In the genomic region with DNA sequence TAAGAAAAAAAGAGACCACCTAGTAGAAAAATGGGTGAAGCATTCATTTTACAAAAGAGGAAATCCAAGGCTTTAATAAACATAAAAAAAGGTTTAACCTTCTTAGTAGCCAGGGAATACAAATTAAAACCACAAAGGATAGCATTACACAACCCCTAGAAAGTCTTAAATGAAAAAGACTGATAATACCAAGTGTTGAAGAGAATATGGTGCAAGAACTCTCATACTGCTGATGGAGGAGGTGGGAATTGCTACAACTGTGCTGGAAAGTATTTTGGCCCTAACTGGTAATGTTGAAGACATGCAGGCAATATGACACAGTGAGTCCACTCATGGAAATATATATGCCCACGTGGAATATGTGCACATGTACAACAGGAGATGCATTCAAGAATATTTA, we compare ENCODE assay signal across 17 cellular contexts.
"Had no signal": no experiment of that assay in that cellular context is flagged by ENCODE, and none has a peak within 500 bp of the region (broad histone marks: within the 10 kb centered on the region; RNA-seq: fewer than 3 reads in every experiment).

No MANE protein-coding gene starts in this region.

- DNase-seq: activated CD4-positive, alpha-beta T cell treated with anti-CD3 and anti-CD28 coated beads for 48 hours; activated CD4-positive, alpha-beta T cell treated with anti-CD3 and anti-CD28 coated beads, Interleukin-2, amount 50 U/mL, for 4 hours; activated CD8-positive, alpha-beta memory T cell treated with anti-CD3 and anti-CD28 coated beads, Interleukin-2, amount 50 U/mL, for 48 hours; activated CD8-positive, alpha-beta T cell treated with anti-CD3 and anti-CD28 coated beads, Interleukin-2, amount 10 ng/mL, durations not matched to agents 7 days and 5 days; activated T-cell treated with anti-CD3 and anti-CD28 coated beads, Interleukin-2, amount 50 U/mL, for 1 hour; anterior cingulate cortex; Kasumi-1; NCI-H1048; NCI-H1694; NCI-H2029 treated with DMSO at 0.1 percent for 48 hours; NCI-H510A treated with DMSO at 0.1 percent for 48 hours; SHP77 treated with DMSO at 0.1 percent for 48 hours had no signal

- FAIRE-seq: RCC 7860 had no signal

- H3K27ac ChIP-seq: coronary artery had no signal

- ATAC-seq: activated CD4-positive, CD25-positive, alpha-beta regulatory T cell treated with anti-CD3 and anti-CD28 coated beads, Interleukin-2, amount 50 U/mL, for 24 hours; activated CD8-positive, alpha-beta T cell treated with anti-CD3 and anti-CD28 coated beads, Interleukin-2, amount 10 ng/mL, durations not matched to agents 7 days and 5 days; activated naive CD4-positive, alpha-beta T cell treated with anti-CD3 and anti-CD28 coated beads, Interleukin-2, amount 50 U/mL, for 72 hours had no signal

- H3K27ac Mint-ChIP-seq: activated CD8-positive, alpha-beta T cell treated with anti-CD3 and anti-CD28 coated beads, Interleukin-2, amount 10 ng/mL, durations not matched to agents 7 days and 5 days; activated naive CD4-positive, alpha-beta T cell treated with anti-CD3 and anti-CD28 coated beads, Interleukin-2, amount 50 U/mL, for 72 hours; T-helper 1 cell treated with Interleukin-12 subunit alpha and Interleukin-12 subunit beta and Interleukin-4 antibody, amounts not matched to agents 30 μg/mL and 1 μg/mL, for 36 hours had no signal

- H3K4me3 Mint-ChIP-seq: activated CD8-positive, alpha-beta T cell treated with anti-CD3 and anti-CD28 coated beads, Interleukin-2, amount 10 ng/mL, durations not matched to agents 7 days and 5 days; T-helper 1 cell treated with Interleukin-12 subunit alpha and Interleukin-12 subunit beta and Interleukin-4 antibody, amounts not matched to agents 30 μg/mL and 1 μg/mL, for 36 hours had no signal

- H3K4me3 ChIP-seq: coronary artery had no signal
